In the genomic region with DNA sequence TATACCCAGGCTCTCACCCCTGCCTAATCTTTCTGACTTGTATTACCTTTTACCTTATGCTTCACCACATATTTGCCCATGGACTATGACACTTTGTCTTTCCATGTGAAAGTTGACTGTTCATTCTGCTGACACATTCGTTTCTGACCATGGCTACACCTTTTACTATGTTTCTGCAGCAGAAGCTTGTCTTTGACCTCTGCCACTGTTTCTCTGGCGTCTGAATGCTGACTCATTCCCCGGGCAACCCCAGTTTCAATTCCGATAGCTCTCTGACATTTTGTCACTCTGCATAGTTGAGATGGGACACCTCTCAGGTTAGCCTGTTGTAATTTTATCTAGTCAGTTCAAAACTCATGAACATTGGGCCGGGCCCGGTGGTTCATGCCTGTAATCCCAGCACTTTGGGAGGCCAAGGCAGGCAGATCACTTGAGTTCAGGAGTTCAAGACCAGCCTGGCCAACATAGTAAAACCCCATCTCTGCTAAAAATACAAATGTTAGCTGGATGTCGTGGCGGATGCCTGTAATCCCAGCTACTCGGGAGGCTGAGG, we compare ENCODE assay signal across 9 cellular contexts. TPM values are rescaled to one million over a fixed set of nuclear protein-coding genes. Genes with fewer than 3 reads are reported as not detected.
DNase-seq lines count a peak whose midpoint lies in the region; ATAC-seq lines count a peak whose summit lies in the region.
"Had no signal": no experiment of that assay in that cellular context is flagged by ENCODE, and none has a peak within 500 bp of the region (broad histone marks: within the 10 kb centered on the region; RNA-seq: fewer than 3 reads in every experiment).

No MANE protein-coding gene starts in this region.

- no peak overlapping the region for H2BK12ac ChIP-seq in mesenchymal stem cell (ENCODE audit: low read length in 2 of 2)

- no peak overlapping the region for H3K4me3 ChIP-seq in mesenchymal stem cell (ENCODE audit: insufficient read depth in 1 of 2, low read depth in 1 of 2, low read length in 2 of 2)

- H3K14ac ChIP-seq in mesenchymal stem cell (ENCODE audit: low read length in 2 of 2) = no peak overlapping the region

- H3K36me3 ChIP-seq in mesenchymal stem cell (ENCODE audit: control insufficient read depth in 1 of 2, insufficient read depth in 2 of 2, low read depth in 1 of 2, low read length in 2 of 2) = no peaks in the 10 kb centered on the region

- no peaks in the 10 kb centered on the region for H3K9me3 ChIP-seq in mesenchymal stem cell (ENCODE audit: control insufficient read depth, low read length)

- H3K4me1 ChIP-seq in mesenchymal stem cell (ENCODE audit: control insufficient read depth, insufficient read depth, low read depth, low read length) = no peaks in the 10 kb centered on the region

- H3K23ac ChIP-seq in mesenchymal stem cell (ENCODE audit: low read length in 2 of 2) = no peak overlapping the region

- H3K27ac ChIP-seq in mesenchymal stem cell (ENCODE audit: low read length, poor library complexity, severe bottlenecking) = no peak overlapping the region

- 79% methylated on average over 9 of the region's 9 CpGs for WGBS in mesenchymal stem cell

- no peak overlapping the region for H3K9ac ChIP-seq in mesenchymal stem cell (ENCODE audit: low read length)

- H2BK15ac ChIP-seq in mesenchymal stem cell (ENCODE audit: low read depth, poor library complexity, severe bottlenecking) = no peak overlapping the region

- no peak overlapping the region for H4K8ac ChIP-seq in mesenchymal stem cell (ENCODE audit: low read length)

- H2BK5ac ChIP-seq in mesenchymal stem cell (ENCODE audit: low read depth, low read length, poor library complexity, severe bottlenecking) = no peak overlapping the region

- H3K27me3 ChIP-seq in mesenchymal stem cell (ENCODE audit: control insufficient read depth in 1 of 2, insufficient read depth in 1 of 2, low read length in 2 of 2) = no peaks in the 10 kb centered on the region

- no peak overlapping the region for H3K18ac ChIP-seq in mesenchymal stem cell (ENCODE audit: low read depth in 1 of 2, low read length in 2 of 2)

- H3K79me1 ChIP-seq in mesenchymal stem cell (replicated peaks; ENCODE audit: low read length, poor library complexity, severe bottlenecking) = no peaks in the 10 kb centered on the region

- no peak overlapping the region for H4K91ac ChIP-seq in mesenchymal stem cell (ENCODE audit: low read length)

- H2AFZ ChIP-seq in mesenchymal stem cell (ENCODE audit: low read depth, low read length) = no peak overlapping the region

- peak; percentile 15 for DNase-seq in NCI-H460 (ENCODE audit: extremely low read depth, low read depth)
- peak; percentile 6 for DNase-seq in mesenchymal stem cell
- DNase-seq in nucleus accumbens (lab: John Stamatoyannopoulos, UW) = no peak
- no peak for DNase-seq in GDM1 (lab: John Stamatoyannopoulos, UW)
- no peak for DNase-seq in cortex of kidney (lab: John Stamatoyannopoulos, UW)
- no peak for DNase-seq in ecto neural progenitor cell (ENCODE audit: low spot score)

- ATAC-seq in GM18517 (IDR thresholded peaks at IDR 0.05; ENCODE audit: unreplicated experiment) = peak; percentile 87
- peak; percentile 84 for ATAC-seq in GM21717 (IDR thresholded peaks at IDR 0.05; ENCODE audit: unreplicated experiment)

- no peak overlapping the region for H3K4ac ChIP-seq in mesenchymal stem cell (ENCODE audit: low read depth in 1 of 2, low read length in 2 of 2)

- H3K4me2 ChIP-seq in mesenchymal stem cell (ENCODE audit: low read length, poor library complexity, severe bottlenecking) = no peak overlapping the region

- no peak overlapping the region for H2AK5ac ChIP-seq in mesenchymal stem cell (ENCODE audit: low read length, severe bottlenecking)

- H2BK120ac ChIP-seq in mesenchymal stem cell (ENCODE audit: low read depth, low read length) = no peak overlapping the region

RNA-seq across cellular contexts. Expression of a gene that starts 50.7 kb away (rescaled TPM):
- total RNA-seq in NCI-H460 (2014; rRNA removed; shearing (Covaris generic)) = not detected in 2 replicates
- 0.22 TPM in 1 of 2 replicates, not detected in the other for polyA plus RNA-seq in NCI-H460 (2014; cell fraction: nucleus; rRNA removed)
- polyA plus RNA-seq in mesenchymal stem cell (2013, experiment 1 of 2) = not detected
- not detected for polyA plus RNA-seq in mesenchymal stem cell (2013, experiment 2 of 2)
- total RNA-seq: progenitor cell of endocrine pancreas had no signal

RNA-seq across cellular contexts. Expression of a gene that starts 52.8 kb away (rescaled TPM):
- 61.5 and 68.4 TPM in 2 replicates for total RNA-seq in NCI-H460 (2014; rRNA removed; shearing (Covaris generic))
- polyA plus RNA-seq in NCI-H460 (2014; cell fraction: nucleus; rRNA removed) = 76.6 and 84.2 TPM in 2 replicates
- 21.2 TPM for polyA plus RNA-seq in mesenchymal stem cell (2013, experiment 1 of 2)
- polyA plus RNA-seq in mesenchymal stem cell (2013, experiment 2 of 2) = 21.6 TPM

RNA-seq across cellular contexts. Expression of a gene that starts 53.9 kb away (rescaled TPM):
- 26.5 and 28.4 TPM in 2 replicates for total RNA-seq in NCI-H460 (2014; rRNA removed; shearing (Covaris generic))
- polyA plus RNA-seq in NCI-H460 (2014; cell fraction: nucleus; rRNA removed) = 31.8 and 48.0 TPM in 2 replicates
- 22.9 TPM for polyA plus RNA-seq in mesenchymal stem cell (2013, experiment 1 of 2)
- 23.1 TPM for polyA plus RNA-seq in mesenchymal stem cell (2013, experiment 2 of 2)

Comparison
In these comparisons a context has a peak if more than half of its experiments do, and no peak if none do; other contexts are left out.
1. DNase-seq: peak in NCI-H460 (single experiment) and mesenchymal stem cell (single experiment); none in nucleus accumbens (0 of 56), GDM1 (single experiment), cortex of kidney (single experiment) and ecto neural progenitor cell (single experiment).